ENCODE assay signal across 9 cellular contexts in the genomic region with DNA sequence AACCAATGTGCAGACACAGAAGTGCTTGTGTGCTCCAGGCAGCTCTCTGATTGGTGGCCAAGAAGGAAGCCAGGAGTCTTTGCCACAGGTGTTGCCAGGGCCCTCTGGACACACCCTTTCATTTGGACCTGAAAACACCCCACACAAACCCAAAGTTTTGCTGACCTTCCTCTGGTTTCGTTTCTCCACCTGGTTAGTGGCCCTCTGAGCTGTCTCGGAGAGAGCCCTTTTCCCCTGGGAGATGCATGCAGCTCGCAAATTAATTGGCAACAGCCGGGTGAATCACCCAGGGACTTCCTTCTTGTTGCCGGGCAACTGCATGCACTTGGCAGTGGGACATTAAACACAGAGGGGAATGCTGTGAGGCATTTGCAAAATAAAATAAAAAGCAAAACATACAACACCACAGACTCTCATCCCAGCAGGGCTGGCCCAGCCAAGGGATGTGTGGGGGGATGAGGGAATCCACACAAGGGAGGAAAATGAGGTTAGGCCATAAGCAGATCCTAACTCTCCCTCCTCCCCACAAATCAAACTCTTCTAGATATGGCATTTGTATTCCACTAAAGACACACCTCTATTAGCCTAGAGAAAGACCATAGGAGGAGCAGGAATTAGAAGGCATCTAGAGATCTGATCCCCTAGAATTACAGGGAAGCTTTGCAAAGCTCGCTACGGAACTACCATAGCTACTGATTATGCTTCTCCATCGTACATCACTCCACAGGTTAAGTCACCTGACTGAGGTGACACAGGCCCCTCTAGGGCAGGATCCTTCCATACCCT.
A peak's percentile ranks its signal among the peaks of the same experiment; 100 is the strongest.
DNase-seq lines count a peak whose midpoint lies in the region; ATAC-seq, FAIRE-seq and TF ChIP-seq lines count a peak whose summit lies in the region.
"Had no signal": no experiment of that assay in that cellular context is flagged by ENCODE, and none has a peak within 500 bp of the region (broad histone marks: within the 10 kb centered on the region; RNA-seq: fewer than 3 reads in every experiment).

No MANE protein-coding gene starts in this region.

- no peak overlapping the region for H3K9ac ChIP-seq in endothelial cell of umbilical vein (replicated peaks; ENCODE audit: extremely low read depth, insufficient read depth, low read length)

- H3K79me2 ChIP-seq in endothelial cell of umbilical vein (ENCODE audit: control insufficient read depth, insufficient read depth, low read length), result no peaks in the 10 kb centered on the region

- H3K4me2 ChIP-seq in endothelial cell of umbilical vein (ENCODE audit: insufficient read depth, low read length), result peak overlapping the region; percentile 32

- dilution Hi-C loops in endothelial cell of umbilical vein (cut with MboI; ENCODE audit: extremely low pct_ligation_motif_present, low sequenced_read_pairs), result no loop called here

- H3K27ac ChIP-seq in endothelial cell of umbilical vein (ENCODE audit: insufficient read depth, low read depth, low read length), result no peak overlapping the region

- H3K9me3 Mint-ChIP-seq in CD14-positive monocyte, result peaks cover 4 to 19% (median 8%) of the 10 kb centered on the region in 7 donors

- peaks cover 0 to 2% (median 2%) of the 10 kb centered on the region in 3 donors for H3K27me3 Mint-ChIP-seq in CD14-positive monocyte (ENCODE audit: low read depth in 3 of 3)

- CTCF ChIA-PET in endothelial cell of umbilical vein (lab: Charles Lee), result interaction anchor here (1.7 kb wide), 1 partner anchor 68 kb away, joined by 5 read pairs; no protein-coding TSS in a partner anchor

- no peaks in the 10 kb centered on the region for H4K20me1 ChIP-seq in endothelial cell of umbilical vein (replicated peaks; ENCODE audit: control insufficient read depth, extremely low read depth, insufficient read depth, low read length)

- H3K4me1 Mint-ChIP-seq in CD14-positive monocyte, result no peaks in the 10 kb centered on the region

- no peaks in the 10 kb centered on the region for H3K9me3 ChIP-seq in endothelial cell of umbilical vein (replicated peaks; ENCODE audit: control insufficient read depth, insufficient read depth, low read length)

- POLR2A ChIA-PET in endothelial cell of umbilical vein (lab: Charles Lee), result no interaction called here

- TF ChIP-seq CTCF in endothelial cell of umbilical vein (IDR thresholded peaks at IDR 0.05; ENCODE audit: extremely low read depth in 1 of 2, insufficient read depth in 1 of 2, low read depth in 1 of 2, low read length in 2 of 2), result no peak
- TF ChIP-seq CTCF in CD14-positive monocyte (IDR thresholded peaks at IDR 0.05), result no peak

- peak; percentile 84 for DNase-seq in COR-L47 (lab: John Stamatoyannopoulos, UW)
- peak; percentile 91 for DNase-seq in NCI-H774 (lab: John Stamatoyannopoulos, UW)
- DNase-seq in endothelial cell of umbilical vein (ENCODE audit: low read depth, low spot score), result peak; percentile 50
- peak; percentile 97 for DNase-seq in myocyte (ENCODE audit: low read depth)
- no peak for DNase-seq in activated CD4-positive, alpha-beta T cell treated with anti-CD3 and anti-CD28 coated beads for 4 hours
- DNase-seq in CD14-positive monocyte (ENCODE audit: low spot score), result no peak

- H3K4me1 ChIP-seq in endothelial cell of umbilical vein (ENCODE audit: control insufficient read depth, extremely low read depth, insufficient read depth, low read length), result peaks cover 5% of the 10 kb centered on the region

- H3K9me1 ChIP-seq in endothelial cell of umbilical vein (replicated peaks; ENCODE audit: control insufficient read depth, extremely low read depth, insufficient read depth, low read length), result no peaks in the 10 kb centered on the region

- no peak overlapping the region for H3K4me3 Mint-ChIP-seq in CD14-positive monocyte

- intact Hi-C loops in endothelial cell of umbilical vein (cut with micrococcal nuclease) (loop anchor here (1.0 to 2.0 kb wide), 3 partner anchors 14 to 69 kb away; no protein-coding TSS in a partner anchor), CD14-positive monocyte (cut with micrococcal nuclease) (no loop called here)

- no peak overlapping the region for H2AFZ ChIP-seq in endothelial cell of umbilical vein (ENCODE audit: low read depth, low read length)

- no TSS peak for BruUV-seq in endothelial cell of umbilical vein (replicated peaks; lab: Mats Ljungman, UMichigan)

- no peak for TF ChIP-seq POLR2A in endothelial cell of umbilical vein (IDR thresholded peaks at IDR 0.05; ENCODE audit: low read depth, low read length)

- no peaks in the 10 kb centered on the region for H3K36me3 Mint-ChIP-seq in CD14-positive monocyte

- ATAC-seq in GM21381 (IDR thresholded peaks at IDR 0.05; ENCODE audit: unreplicated experiment) (peak; percentile 61), HG03521 (IDR thresholded peaks at IDR 0.05; ENCODE audit: unreplicated experiment) (peak; percentile 80)

- FAIRE-seq in endothelial cell of umbilical vein (lab: Jason Lieb, UNC), result peak; percentile 37

- no peak overlapping the region for H3K4me3 ChIP-seq in endothelial cell of umbilical vein (replicated peaks in 1 of 3; ENCODE audit: insufficient read depth in 1 of 3, low read depth in 1 of 3, low read length in 3 of 3)
- H3K4me3 ChIP-seq: skin epidermis had no signal

- no peaks in the 10 kb centered on the region for H3K27me3 ChIP-seq in endothelial cell of umbilical vein (ENCODE audit: control insufficient read depth in 2 of 2, insufficient read depth in 2 of 2, low read length in 2 of 2)

- H3K36me3 ChIP-seq in endothelial cell of umbilical vein (ENCODE audit: control insufficient read depth in 2 of 2, extremely low read depth in 1 of 2, insufficient read depth in 2 of 2, low read length in 2 of 2), result no peaks in the 10 kb centered on the region

- no peak overlapping the region for H3K27ac Mint-ChIP-seq in CD14-positive monocyte

TF ChIP-seq in endothelial cell of umbilical vein, 7 proteins besides CTCF, POLR2A, EP300 and RAD21:
- no peak for TF ChIP-seq MAX (IDR thresholded peaks at IDR 0.05; ENCODE audit: insufficient read depth, insufficient read length)
- TF ChIP-seq GATA2 (IDR thresholded peaks at IDR 0.05; ENCODE audit: insufficient read depth, insufficient read length, low read depth, low read length), result no peak
- no peak for TF ChIP-seq POLR2AphosphoS5 (IDR thresholded peaks at IDR 0.05; ENCODE audit: insufficient read depth, low read depth, low read length)
- TF ChIP-seq JUN (IDR thresholded peaks at IDR 0.05; ENCODE audit: borderline replicate concordance, insufficient read depth, insufficient read length, low read depth), result no peak
- peak; percentile 18 for TF ChIP-seq FOS (IDR thresholded peaks at IDR 0.05; ENCODE audit: borderline replicate concordance, insufficient read depth, low read length)
- TF ChIP-seq EZH2 (IDR thresholded peaks at IDR 0.05; ENCODE audit: borderline replicate concordance, low read depth, low read length, severe bottlenecking), result no peak

Comparison
In these comparisons a context has a peak if more than half of its experiments do, and no peak if none do; other contexts are left out.
1. DNase-seq: peak in COR-L47 (single experiment), NCI-H774 (single experiment), endothelial cell of umbilical vein (single experiment) and myocyte (single experiment); none in activated CD4-positive, alpha-beta T cell treated with anti-CD3 and anti-CD28 coated beads for 4 hours (0 of 2) and CD14-positive monocyte (single experiment).